ENCODE assay signal across 24 cellular contexts in genomic region chr5:82628364-82628910, GRCh38.
"Had no signal": no experiment of that assay in that cellular context is flagged by ENCODE, and none has a peak within 500 bp of the region (broad histone marks: within the 10 kb centered on the region; RNA-seq: fewer than 3 reads in every experiment).

No MANE protein-coding gene starts in this region.

- H3K36me3 ChIP-seq: colonic mucosa, gastroesophageal sphincter, uterus had no signal

- H3K4me3 ChIP-seq: colonic mucosa, gastroesophageal sphincter, testis, uterus had no signal

- DNase-seq: activated CD4-positive, alpha-beta memory T cell treated with anti-CD3 and anti-CD28 coated beads for 36 hours; activated CD4-positive, alpha-beta T cell treated with anti-CD3 and anti-CD28 coated beads, Interleukin-2, amount 10 ng/mL, durations not matched to agents 24 days and 14 days; activated CD4-positive, CD25-positive, alpha-beta regulatory T cell treated with anti-CD3 and anti-CD28 coated beads, Interleukin-2, amount 50 U/mL, for 72 hours; activated CD8-positive, alpha-beta memory T cell treated with anti-CD3 and anti-CD28 coated beads, Interleukin-2, amount 50 U/mL, for 4 hours; activated effector memory CD4-positive, alpha-beta T cell treated with anti-CD3 and anti-CD28 coated beads, Interleukin-2, amount 50 U/mL, for 16 hours; activated naive CD4-positive, alpha-beta T cell treated with anti-CD3 and anti-CD28 coated beads for 36 hours; activated naive CD8-positive, alpha-beta T cell treated with anti-CD3 and anti-CD28 coated beads for 36 hours; activated T-cell treated with anti-CD3 and anti-CD28 coated beads, Interleukin-2, amount 50 U/mL, for 1 hour; amygdala; caudate nucleus; colonic mucosa; effector CD8-positive, alpha-beta T cell; hippocampal formation; immature natural killer cell; midbrain; naive thymus-derived CD4-positive, alpha-beta T cell; occipital lobe; right cardiac atrium; stimulated activated CD4-positive, alpha-beta T cell treated with anti-CD3 and anti-CD28 coated beads, Interleukin-2, amount 100 ng/mL, for 48 hours; stimulated activated naive CD8-positive, alpha-beta T cell treated with anti-CD3 and anti-CD28 coated beads, Interleukin-15, Interleukin-2, amounts not matched to agents 100 U/mL and 50 U/mL, for 24 hours; testis; uterus had no signal

- ATAC-seq: gastroesophageal sphincter; naive thymus-derived CD4-positive, alpha-beta T cell; stimulated activated naive CD8-positive, alpha-beta T cell treated with anti-CD3 and anti-CD28 coated beads, Interleukin-15, Interleukin-2, amounts not matched to agents 100 U/mL and 50 U/mL, for 24 hours had no signal

- H3K27me3 ChIP-seq: colonic mucosa, gastroesophageal sphincter, testis, uterus had no signal

- H3K9me3 ChIP-seq: colonic mucosa, gastroesophageal sphincter, testis, uterus had no signal

- H3K4me1 ChIP-seq: colonic mucosa, gastroesophageal sphincter, testis, uterus had no signal

- FAIRE-seq: endometrium had no signal

- H3K27ac ChIP-seq: colonic mucosa, gastroesophageal sphincter, testis, uterus had no signal
